ENCODE assay signal across 2 cellular contexts in the genomic region with DNA sequence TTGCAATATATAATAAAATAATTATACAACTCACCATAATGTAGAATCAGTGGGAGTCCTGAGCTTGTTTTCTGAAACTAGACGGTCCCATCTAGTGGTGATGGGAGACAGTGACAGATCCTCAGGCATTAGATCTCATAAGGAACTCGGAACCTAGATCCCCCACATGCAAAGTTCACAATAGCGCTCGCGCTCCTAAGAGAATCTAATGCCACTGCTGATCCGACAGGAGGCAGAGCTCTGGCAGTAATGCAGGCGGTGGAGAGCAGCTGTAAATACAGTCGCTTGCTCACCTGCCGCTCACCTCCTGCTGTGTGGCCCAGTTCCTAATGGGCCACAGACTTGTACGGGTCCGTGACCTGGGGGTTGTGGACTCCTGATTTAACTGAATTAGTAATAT.
TF ChIP-seq lines count a peak whose summit lies in the region.

No MANE protein-coding gene starts in this region.

TF ChIP-seq in IMR-90, 13 proteins besides CTCF, POLR2A, EP300 and RAD21:
- no peak for TF ChIP-seq MAZ (IDR thresholded peaks at IDR 0.05; ENCODE audit: borderline replicate concordance, low read depth, low read length)
- TF ChIP-seq CHD1 (IDR thresholded peaks at IDR 0.05; ENCODE audit: low read depth, low read length) = no peak
- no peak for TF ChIP-seq SMC3 (IDR thresholded peaks at IDR 0.05; ENCODE audit: low read depth, low read length)
- no peak for TF ChIP-seq MXI1 (IDR thresholded peaks at IDR 0.05; ENCODE audit: borderline replicate concordance, low read depth, low read length)
- TF ChIP-seq, protein P1, sequence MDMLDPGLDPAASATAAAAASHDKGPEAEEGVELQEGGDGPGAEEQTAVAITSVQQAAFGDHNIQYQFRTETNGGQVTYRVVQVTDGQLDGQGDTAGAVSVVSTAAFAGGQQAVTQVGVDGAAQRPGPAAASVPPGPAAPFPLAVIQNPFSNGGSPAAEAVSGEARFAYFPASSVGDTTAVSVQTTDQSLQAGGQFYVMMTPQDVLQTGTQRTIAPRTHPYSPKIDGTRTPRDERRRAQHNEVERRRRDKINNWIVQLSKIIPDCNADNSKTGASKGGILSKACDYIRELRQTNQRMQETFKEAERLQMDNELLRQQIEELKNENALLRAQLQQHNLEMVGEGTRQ (IDR thresholded peaks at IDR 0.05; ENCODE audit: low read depth, low read length) = no peak
- TF ChIP-seq ELK1 (IDR thresholded peaks at IDR 0.05; ENCODE audit: borderline replicate concordance, low read depth, low read length) = no peak
- TF ChIP-seq FOS (IDR thresholded peaks at IDR 0.05; ENCODE audit: low read depth, low read length) = no peak
- no peak for TF ChIP-seq BHLHE40 (IDR thresholded peaks at IDR 0.05; ENCODE audit: low read depth, low read length)
- TF ChIP-seq RFX5 (IDR thresholded peaks at IDR 0.05; ENCODE audit: low read depth, low read length) = no peak
- no peak for TF ChIP-seq NFE2L2 (IDR thresholded peaks at IDR 0.05; ENCODE audit: low read depth, low read length)
- no peak for TF ChIP-seq MAFK (IDR thresholded peaks at IDR 0.05; ENCODE audit: low read depth, low read length)
- no peak for TF ChIP-seq CEBPB (IDR thresholded peaks at IDR 0.05; ENCODE audit: low read depth, low read length)
- no peak for TF ChIP-seq RCOR1 (IDR thresholded peaks at IDR 0.05; ENCODE audit: insufficient replicate concordance, low read length)

TF ChIP-seq in GM12878, 131 proteins besides CTCF, POLR2A, EP300 and RAD21:
- TF ChIP-seq JUNB (IDR thresholded peaks at IDR 0.05) = no peak
- TF ChIP-seq, protein P2, sequence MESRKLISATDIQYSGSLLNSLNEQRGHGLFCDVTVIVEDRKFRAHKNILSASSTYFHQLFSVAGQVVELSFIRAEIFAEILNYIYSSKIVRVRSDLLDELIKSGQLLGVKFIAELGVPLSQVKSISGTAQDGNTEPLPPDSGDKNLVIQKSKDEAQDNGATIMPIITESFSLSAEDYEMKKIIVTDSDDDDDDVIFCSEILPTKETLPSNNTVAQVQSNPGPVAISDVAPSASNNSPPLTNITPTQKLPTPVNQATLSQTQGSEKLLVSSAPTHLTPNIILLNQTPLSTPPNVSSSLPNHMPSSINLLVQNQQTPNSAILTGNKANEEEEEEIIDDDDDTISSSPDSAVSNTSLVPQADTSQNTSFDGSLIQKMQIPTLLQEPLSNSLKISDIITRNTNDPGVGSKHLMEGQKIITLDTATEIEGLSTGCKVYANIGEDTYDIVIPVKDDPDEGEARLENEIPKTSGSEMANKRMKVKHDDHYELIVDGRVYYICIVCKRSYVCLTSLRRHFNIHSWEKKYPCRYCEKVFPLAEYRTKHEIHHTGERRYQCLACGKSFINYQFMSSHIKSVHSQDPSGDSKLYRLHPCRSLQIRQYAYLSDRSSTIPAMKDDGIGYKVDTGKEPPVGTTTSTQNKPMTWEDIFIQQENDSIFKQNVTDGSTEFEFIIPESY (IDR thresholded peaks at IDR 0.05) = 0 out of 2 replicates have a peak, but pooled peaks have one; percentile 44
TF ChIP-seq in GM12878: peak in this region for 1.
